In the genomic region with DNA sequence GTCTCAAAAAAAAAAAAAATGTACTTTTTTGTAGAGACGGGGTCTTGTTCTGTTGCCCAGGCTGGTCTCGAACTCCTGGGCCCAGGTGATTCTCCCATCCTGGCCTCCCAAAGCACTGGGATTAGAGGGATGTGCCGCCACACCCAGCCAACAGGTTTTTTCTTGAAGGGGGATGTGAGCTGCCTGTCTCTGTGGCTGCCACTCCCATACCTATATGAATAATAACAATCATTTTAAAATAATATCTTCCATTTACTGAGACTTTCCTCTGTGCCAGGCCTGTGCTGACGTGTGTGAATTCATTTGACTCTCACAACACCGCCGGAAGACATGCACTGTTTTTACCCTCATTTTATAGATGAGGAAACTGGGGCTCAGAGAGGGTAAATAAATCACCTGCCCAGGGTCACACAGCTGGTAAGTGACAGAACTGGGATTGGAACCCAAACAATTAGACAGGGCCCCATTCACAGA, we compare ENCODE assay signal across 8 cellular contexts. TPM values are rescaled to one million over a fixed set of nuclear protein-coding genes. Genes with fewer than 3 reads are reported as not detected.
DNase-seq lines count a peak whose midpoint lies in the region; ATAC-seq and TF ChIP-seq lines count a peak whose summit lies in the region.

No MANE protein-coding gene starts in this region.

- H3K9me3 ChIP-seq in heart right ventricle (no peaks in the 10 kb centered on the region), breast epithelium (no peaks in the 10 kb centered on the region), mucosa of descending colon (no peaks in the 10 kb centered on the region), upper lobe of right lung (no peaks in the 10 kb centered on the region)

- H3K36me3 ChIP-seq in heart right ventricle (no peaks in the 10 kb centered on the region), breast epithelium (no peaks in the 10 kb centered on the region), mucosa of descending colon (ENCODE audit: low read depth) (no peaks in the 10 kb centered on the region), upper lobe of right lung (no peaks in the 10 kb centered on the region)

- H3K27ac ChIP-seq in heart right ventricle (peak overlapping the region in 9 of 10 donors; percentile 74 to 100 (median 94)), breast epithelium (peak overlapping the region; percentile 94 to 96), upper lobe of right lung (peak overlapping the region; percentile 87)

- WGBS in heart right ventricle, 2 donors, result 62 to 67% methylated on average over 6 of the region's 6 CpGs

- no peaks in the 10 kb centered on the region for H3K27me3 ChIP-seq in heart right ventricle
- H3K27me3 ChIP-seq in breast epithelium, result no peaks in the 10 kb centered on the region
- no peaks in the 10 kb centered on the region for H3K27me3 ChIP-seq in upper lobe of right lung

- intact Hi-C loops in heart right ventricle (cut with DNase I), result no loop called here
- intact Hi-C loops in cardiac septum (cut with DNase I), result loop anchor here (2.0 kb wide), 1 partner anchor 16 kb away; no protein-coding TSS in a partner anchor
- intact Hi-C loops in breast epithelium (cut with DNase I; ENCODE audit: low total_unique reads), result no loop called here
- intact Hi-C loops in mucosa of descending colon (cut with DNase I, micrococcal nuclease), result no loop called here
- intact Hi-C loops in upper lobe of right lung (cut with DNase I), result no loop called here

- H3K4me3 ChIP-seq in heart right ventricle (no peak overlapping the region), breast epithelium (no peak overlapping the region), mucosa of descending colon (no peak overlapping the region), upper lobe of right lung (no peak overlapping the region)

- peak in 2 of 8 donors; percentile 1 for ATAC-seq in heart right ventricle
- ATAC-seq in mucosa of descending colon, result peak; percentile 30
- ATAC-seq in upper lobe of right lung, result no peak
- no peak for ATAC-seq in GM18858 (IDR thresholded peaks at IDR 0.05; ENCODE audit: unreplicated experiment)
- no peak for ATAC-seq in HG03280 (IDR thresholded peaks at IDR 0.05; ENCODE audit: unreplicated experiment)

- H3K4me1 ChIP-seq in heart right ventricle (peaks cover 18 to 98% (median 51%) of the 10 kb centered on the region in 9 donors), breast epithelium (peaks cover 18 to 27% of the 10 kb centered on the region in 2 donors), mucosa of descending colon (ENCODE audit: low read depth) (peaks cover 61% of the 10 kb centered on the region), upper lobe of right lung (peaks cover 64% of the 10 kb centered on the region)

- DNase-seq in heart right ventricle, result peak in 1 of 2 donors; percentile 15
- DNase-seq in cardiac septum (ENCODE audit: low spot score), result no peak
- DNase-seq in breast epithelium (ENCODE audit: low spot score in 2 of 2), result no peak
- peak in 2 of 3 donors; percentile 54 to 62 for DNase-seq in mucosa of descending colon
- no peak for DNase-seq in upper lobe of right lung
- no peak for DNase-seq in SIG-M5 treated with dmso at 0.1 percent for 504 hours (lab: John Stamatoyannopoulos, UW; ENCODE audit: unreplicated experiment)

- no peak for TF ChIP-seq POLR2A in breast epithelium (IDR thresholded peaks at IDR 0.05)

- TF ChIP-seq CTCF in heart right ventricle (IDR thresholded peaks at IDR 0.05) (no peak), breast epithelium (IDR thresholded peaks at IDR 0.05) (peak in 1 of 3 donors; percentile 13), mucosa of descending colon (IDR thresholded peaks at IDR 0.05) (no peak), upper lobe of right lung (IDR thresholded peaks at IDR 0.05) (no peak)

RNA-seq across cellular contexts. Expression of gene BCL3, which starts 7.2 kb away (rescaled TPM):
- total RNA-seq in heart right ventricle (10 to 100 TPM in 9 of 10 donors, 1 to 10 TPM in 1; 7.1 to 76.3 (median 20.3) TPM), cardiac septum (41.5 TPM), breast epithelium (10 to 100 TPM in 2 of 3 donors, 1 to 10 TPM in 1; 4.3 to 37.6 (median 34.4) TPM), mucosa of descending colon (100 to 1,000 TPM in 1 of 3 donors, 10 to 100 TPM in 2; 78.9 to 145 (median 90.6) TPM), upper lobe of right lung (87.4 TPM)
- polyA plus RNA-seq in heart right ventricle, result 10 to 100 TPM; 20.7 to 30.7 TPM

RNA-seq across cellular contexts. Expression of gene CBLC, which starts 36.4 kb away (rescaled TPM):
- total RNA-seq in heart right ventricle (under 1 TPM in 1 of 10 donors, not detected in 9; 0.38 TPM), cardiac septum (not detected), breast epithelium (10 to 100 TPM in 2 of 3 donors, not detected in 1; 15.7 to 18.1 TPM), mucosa of descending colon (10 to 100 TPM; 36.5 to 92.6 (median 59.1) TPM), upper lobe of right lung (3.2 TPM)
- polyA plus RNA-seq in heart right ventricle, result not detected

RNA-seq across cellular contexts. Expression of gene CEACAM16, which starts 42.3 kb away (rescaled TPM):
- total RNA-seq in heart right ventricle (not detected), cardiac septum (not detected), breast epithelium (not detected), mucosa of descending colon (under 1 TPM in 1 of 3 donors, not detected in 2; 0.17 TPM), upper lobe of right lung (not detected)
- not detected for polyA plus RNA-seq in heart right ventricle

Comparison
In these comparisons a context has a peak if more than half of its experiments do, and no peak if none do; other contexts are left out.
1. DNase-seq: peak in mucosa of descending colon (2 of 3); none in cardiac septum (single experiment), breast epithelium (0 of 2), upper lobe of right lung (single experiment) and SIG-M5 treated with dmso at 0.1 percent for 504 hours (single experiment).
2. Peak in every context shown above with its lines, with median percentiles within 50 percentile points of each other: H3K27ac ChIP-seq.